ENCODE assay signal across 28 cellular contexts in the genomic region with DNA sequence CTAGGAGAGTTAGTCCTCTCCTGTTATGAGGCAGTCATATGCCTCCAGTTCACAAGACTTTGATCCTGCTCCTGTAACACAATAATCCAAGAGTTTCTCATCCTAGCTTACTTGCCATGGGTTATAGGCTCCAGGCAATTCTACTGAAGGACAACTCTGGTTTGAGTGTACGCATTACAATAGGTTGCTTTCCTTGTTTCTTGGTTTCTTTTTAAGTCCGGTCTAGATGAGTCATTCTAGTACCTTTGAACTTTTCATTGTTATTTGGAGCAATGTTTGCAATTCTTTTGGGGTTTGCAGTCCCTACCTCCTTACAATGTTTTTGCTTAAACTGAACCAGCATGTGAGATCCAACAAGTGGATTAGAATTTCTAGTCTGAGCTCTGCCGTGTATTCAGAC.
DNase-seq lines count a peak whose midpoint lies in the region; ATAC-seq, FAIRE-seq and TF ChIP-seq lines count a peak whose summit lies in the region.
"Had no signal": no experiment of that assay in that cellular context is flagged by ENCODE, and none has a peak within 500 bp of the region (broad histone marks: within the 10 kb centered on the region; RNA-seq: fewer than 3 reads in every experiment).

No MANE protein-coding gene starts in this region.

- peak overlapping the region; percentile 70 for H3K4me2 ChIP-seq in astrocyte (ENCODE audit: low read length)

- no peak overlapping the region for H3K27ac Mint-ChIP-seq in astrocyte (ENCODE audit: unreplicated experiment)
- H3K27ac Mint-ChIP-seq: activated naive CD8-positive, alpha-beta T cell; activated T-helper 17 cell treated with anti-CD3 and anti-CD28 coated beads, Interleukin-2, amount 50 U/mL, for 72 hours; CD4-positive, alpha-beta memory T cell; effector memory CD8-positive, alpha-beta T cell; IgD-negative memory B cell; nephron progenitor cell; stimulated activated effector memory CD8-positive, alpha-beta T cell treated with anti-CD3 and anti-CD28 coated beads, Interleukin-12 subunit alpha, Interleukin-12 subunit beta, amount 100 ng/mL, for 72 hours had no signal

- no peaks in the 10 kb centered on the region for H3K36me3 ChIP-seq in HUES48 (ENCODE audit: control insufficient read depth, insufficient read depth, low read length)
- H3K36me3 ChIP-seq in astrocyte (ENCODE audit: insufficient read depth, low read length) = no peaks in the 10 kb centered on the region
- H3K36me3 ChIP-seq: ascending aorta, left ventricle myocardium inferior, WERI-Rb-1 had no signal

- no peak for TF ChIP-seq CTCF in astrocyte (IDR thresholded peaks at IDR 0.05; ENCODE audit: insufficient read depth, low read depth, low read length)
- TF ChIP-seq CTCF in fibroblast of pulmonary artery (IDR thresholded peaks at IDR 0.05; ENCODE audit: low read length, missing control alignments) = no peak

- peak overlapping the region; percentile 3 for H2AFZ ChIP-seq in astrocyte (ENCODE audit: low read depth, low read length)
- H2AFZ ChIP-seq: GM23248, parathyroid adenoma had no signal

- peaks cover 4% of the 10 kb centered on the region for H3K27me3 Mint-ChIP-seq in astrocyte (ENCODE audit: low read depth, unreplicated experiment)

- no peak for FAIRE-seq in astrocyte (lab: Jason Lieb, UNC)
- FAIRE-seq: colon, GM19239 had no signal

- no peaks in the 10 kb centered on the region for H3K79me2 ChIP-seq in astrocyte (ENCODE audit: insufficient read depth, low read length)
- H3K79me2 ChIP-seq: parathyroid adenoma had no signal

- H3K4me3 ChIP-seq in HUES48 (ENCODE audit: low read depth, low read length) (no peak overlapping the region), astrocyte (ENCODE audit: insufficient read depth, low read depth, low read length) (no peak overlapping the region), fibroblast of pulmonary artery (replicated peaks; ENCODE audit: low read depth, low read length) (no peak overlapping the region)
- H3K4me3 ChIP-seq: ascending aorta, GM23248, left ventricle myocardium inferior, mucosa of descending colon had no signal

- peaks cover 2% of the 10 kb centered on the region for H3K4me1 Mint-ChIP-seq in astrocyte (ENCODE audit: low read depth, unreplicated experiment)
- H3K4me1 Mint-ChIP-seq: activated T-helper 17 cell treated with anti-CD3 and anti-CD28 coated beads, Interleukin-2, amount 50 U/mL, for 72 hours; CD4-positive, alpha-beta memory T cell; IgD-negative memory B cell; nephron progenitor cell had no signal

- H3K9ac ChIP-seq in HUES48 (ENCODE audit: low read depth, low read length) = no peak overlapping the region
- H3K9ac ChIP-seq in astrocyte (ENCODE audit: low read length) = no peak overlapping the region
- H3K9ac ChIP-seq: GM23248, parathyroid adenoma had no signal

- H3K36me3 Mint-ChIP-seq in astrocyte (ENCODE audit: low read depth, unreplicated experiment) = no peaks in the 10 kb centered on the region
- H3K36me3 Mint-ChIP-seq: CD4-positive, alpha-beta memory T cell; stimulated activated effector memory CD8-positive, alpha-beta T cell treated with anti-CD3 and anti-CD28 coated beads, Interleukin-12 subunit alpha, Interleukin-12 subunit beta, amount 100 ng/mL, for 72 hours had no signal

- H3K9me3 ChIP-seq in HUES48 (ENCODE audit: control insufficient read depth, insufficient read depth, low read length) (peaks cover 12% of the 10 kb centered on the region; the same call in 1 of the 2 replicates), astrocyte (ENCODE audit: insufficient read depth, low read depth, low read length) (peaks cover 4% of the 10 kb centered on the region)

- peaks cover 40% of the 10 kb centered on the region for H3K4me1 ChIP-seq in HUES48 (ENCODE audit: control insufficient read depth, insufficient read depth, low read length)
- peaks cover 7% of the 10 kb centered on the region for H3K4me1 ChIP-seq in astrocyte (ENCODE audit: insufficient read depth, low read length)
- H3K4me1 ChIP-seq: ascending aorta, left ventricle myocardium inferior, parathyroid adenoma had no signal

- peaks cover 1% of the 10 kb centered on the region; the same call in 1 of the 2 replicates for H3K27me3 ChIP-seq in HUES48 (ENCODE audit: control insufficient read depth, insufficient read depth, low read length)
- H3K27me3 ChIP-seq in astrocyte (ENCODE audit: insufficient read depth, low read length) = peaks cover 4% of the 10 kb centered on the region
- H3K27me3 ChIP-seq: ascending aorta had no signal

- H3K27ac ChIP-seq in HUES48 (ENCODE audit: low read depth, low read length) (peak overlapping the region; percentile 90), astrocyte (ENCODE audit: low read depth, low read length) (no peak overlapping the region)
- H3K27ac ChIP-seq: ascending aorta, GM23248, left ventricle myocardium inferior, parathyroid adenoma, WERI-Rb-1 had no signal

- no peak for ATAC-seq in GM21576 (IDR thresholded peaks at IDR 0.05; ENCODE audit: unreplicated experiment)
- ATAC-seq in stimulated activated naive CD8-positive, alpha-beta T cell treated with anti-CD3 and anti-CD28 coated beads, Interleukin-15, Interleukin-2, amounts not matched to agents 100 U/mL and 50 U/mL, for 24 hours = no peak
- ATAC-seq: activated T-helper 17 cell treated with anti-CD3 and anti-CD28 coated beads, Interleukin-2, amount 50 U/mL, for 72 hours; effector memory CD8-positive, alpha-beta T cell; mucosa of descending colon; stimulated activated effector memory CD8-positive, alpha-beta T cell treated with anti-CD3 and anti-CD28 coated beads, Interleukin-12 subunit alpha, Interleukin-12 subunit beta, amount 100 ng/mL, for 72 hours had no signal

- H3K9me3 Mint-ChIP-seq in astrocyte (ENCODE audit: unreplicated experiment) = peaks cover 5% of the 10 kb centered on the region
- H3K9me3 Mint-ChIP-seq: stimulated activated effector memory CD8-positive, alpha-beta T cell treated with anti-CD3 and anti-CD28 coated beads, Interleukin-12 subunit alpha, Interleukin-12 subunit beta, amount 100 ng/mL, for 72 hours had no signal

- H3K4me3 Mint-ChIP-seq in astrocyte (ENCODE audit: unreplicated experiment) = no peak overlapping the region
- H3K4me3 Mint-ChIP-seq: activated naive CD8-positive, alpha-beta T cell; activated T-helper 17 cell treated with anti-CD3 and anti-CD28 coated beads, Interleukin-2, amount 50 U/mL, for 72 hours; CD4-positive, alpha-beta memory T cell; effector memory CD8-positive, alpha-beta T cell; IgD-negative memory B cell; nephron progenitor cell; stimulated activated effector memory CD8-positive, alpha-beta T cell treated with anti-CD3 and anti-CD28 coated beads, Interleukin-12 subunit alpha, Interleukin-12 subunit beta, amount 100 ng/mL, for 72 hours had no signal

- H4K20me1 ChIP-seq in astrocyte (ENCODE audit: insufficient read depth, low read length) = no peaks in the 10 kb centered on the region

- DNase-seq in astrocyte (ENCODE audit: low read depth) (peak; percentile 46), fibroblast of pulmonary artery (ENCODE audit: low read depth) (peak; percentile 76), renal cortical epithelial cell (ENCODE audit: low read depth) (peak; percentile 98)
- no peak for DNase-seq in stimulated activated naive CD8-positive, alpha-beta T cell treated with anti-CD3 and anti-CD28 coated beads, Interleukin-15, Interleukin-2, amounts not matched to agents 100 U/mL and 50 U/mL, for 24 hours
- DNase-seq in stimulated activated naive CD4-positive, alpha-beta T cell treated with Interleukin-2 at 50 U/mL for 16 hours (lab: John Stamatoyannopoulos, UW) = no peak
- DNase-seq: activated CD8-positive, alpha-beta memory T cell treated with anti-CD3 and anti-CD28 coated beads, Interleukin-2, amount 50 U/mL, for 4 hours; CD4-positive, alpha-beta memory T cell; DMS79; effector memory CD8-positive, alpha-beta T cell; glutamatergic neuron; GM23248; left ventricle myocardium inferior; mucosa of descending colon; NCI-H1436 treated with DMSO at 0.1 percent for 48 hours; NCI-H2171 treated with DMSO at 0.1 percent for 48 hours; nephron progenitor cell; stimulated activated CD4-positive, alpha-beta T cell treated with anti-CD3 and anti-CD28 coated beads, Interleukin-1b, Interleukin-23, amount 100 ng/mL, for 48 hours; WERI-Rb-1 had no signal

Comparison
In these comparisons a context has a peak if more than half of its experiments do, and no peak if none do; other contexts are left out.
1. DNase-seq: peak in astrocyte (single experiment), fibroblast of pulmonary artery (single experiment) and renal cortical epithelial cell (single experiment); none in stimulated activated naive CD8-positive, alpha-beta T cell treated with anti-CD3 and anti-CD28 coated beads, Interleukin-15, Interleukin-2, amounts not matched to agents 100 U/mL and 50 U/mL, for 24 hours (single experiment) and stimulated activated naive CD4-positive, alpha-beta T cell treated with Interleukin-2 at 50 U/mL for 16 hours (single experiment).